In the genomic region with DNA sequence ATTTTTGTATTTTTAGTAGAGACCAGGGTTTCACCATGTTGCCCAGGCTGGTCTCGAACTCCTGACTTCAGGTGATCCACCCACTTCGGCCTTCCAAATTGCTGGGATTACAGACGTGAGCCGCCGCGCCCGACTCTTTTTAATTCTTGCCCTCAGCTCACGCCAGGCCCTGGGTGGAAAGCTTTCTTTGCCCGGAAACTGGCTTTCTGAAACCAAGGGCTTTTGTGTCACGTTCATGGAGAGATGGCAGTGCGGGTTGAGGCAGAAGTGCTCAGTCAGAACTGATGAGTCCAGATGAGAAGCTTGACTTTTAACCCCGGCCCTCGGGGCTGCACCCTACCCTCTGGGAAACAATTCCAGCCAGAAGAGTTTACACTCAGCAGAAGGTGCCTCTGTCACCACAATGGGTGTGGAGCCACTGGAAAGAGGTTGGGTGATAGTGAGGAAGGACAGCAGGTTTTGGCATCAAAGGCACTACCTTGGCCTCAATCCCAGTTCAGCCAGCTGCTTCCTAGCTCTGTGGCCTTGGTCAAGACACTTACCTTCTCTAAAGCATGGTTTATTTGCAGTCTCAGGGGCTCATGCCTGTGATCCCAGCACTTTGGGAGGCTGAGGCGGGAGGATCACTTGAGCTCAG, we compare ENCODE assay signal across 8 cellular contexts. TPM values are rescaled to one million over a fixed set of nuclear protein-coding genes. Genes with fewer than 3 reads are reported as not detected.
A peak's percentile ranks its signal among the peaks of the same experiment; 100 is the strongest.
DNase-seq lines count a peak whose midpoint lies in the region; ATAC-seq, FAIRE-seq and TF ChIP-seq lines count a peak whose summit lies in the region.

No MANE protein-coding gene starts in this region.

- H3K27ac ChIP-seq in CD4-positive, alpha-beta memory T cell (ENCODE audit: low read depth, low read length): no peak overlapping the region
- H3K27ac ChIP-seq in pancreas: peak overlapping the region in 3 of 4 donors; percentile 97 to 99 (median 98)

- CTCF ChIA-PET in CD4-positive, alpha-beta memory T cell (lab: Charles Lee; ENCODE audit: partially characterized antibody): interaction anchor here (1.6 to 4.1 kb wide), 2 partner anchors 9 to 176 kb away, joined by 6 to 35 read pairs; no protein-coding TSS in a partner anchor

- H3K36me3 ChIP-seq in CD4-positive, alpha-beta memory T cell (ENCODE audit: insufficient read depth, low read length): no peaks in the 10 kb centered on the region
- H3K36me3 ChIP-seq in pancreas: no peaks in the 10 kb centered on the region

- no peak for DNase-seq in CD4-positive, alpha-beta memory T cell
- peak; percentile 74 for DNase-seq in NCI-H2196 treated with DMSO at 0.1 percent for 48 hours (lab: John Stamatoyannopoulos, UW; ENCODE audit: unreplicated experiment)
- DNase-seq in dermis blood vessel endothelial cell: peak; percentile 35
- DNase-seq in pancreas: peak; percentile 56 to 69 (median 64)
- no peak for DNase-seq in HPDE6-E6E7 (ENCODE audit: extremely low spot score)
- no peak for DNase-seq in midbrain (lab: John Stamatoyannopoulos, UW)
- no peak for DNase-seq in NCI-H2081 treated with DMSO at 0.1 percent for 48 hours (lab: John Stamatoyannopoulos, UW)

- no peaks in the 10 kb centered on the region for H3K9me3 ChIP-seq in CD4-positive, alpha-beta memory T cell (ENCODE audit: control insufficient read depth in 1 of 2, low read length in 2 of 2)
- H3K9me3 ChIP-seq in pancreas: no peaks in the 10 kb centered on the region

- peak; percentile 1 to 27 (median 12) for ATAC-seq in pancreas
- no peak for ATAC-seq in HG03457 (IDR thresholded peaks at IDR 0.05; ENCODE audit: unreplicated experiment)

- no peaks in the 10 kb centered on the region for H3K9me3 Mint-ChIP-seq in CD4-positive, alpha-beta memory T cell

- intact Hi-C loops in CD4-positive, alpha-beta memory T cell (cut with micrococcal nuclease): loop anchor here (1.0 to 5.0 kb wide), 4 partner anchors 157 to 329 kb away; partner anchors contain the start of genes CYB5R3, PACSIN2, TTLL1 and TTLL12
- intact Hi-C loops in pancreas (cut with DNase I): no loop called here

- H3K4me1 ChIP-seq in CD4-positive, alpha-beta memory T cell (ENCODE audit: insufficient read depth, low read length): peaks cover 18% of the 10 kb centered on the region
- H3K4me1 ChIP-seq in pancreas: peaks cover 0 to 21% (median 13%) of the 10 kb centered on the region in 3 donors

- peak overlapping the region; percentile 31 to 84 (median 68) for H3K4me3 Mint-ChIP-seq in CD4-positive, alpha-beta memory T cell

- peaks cover 0 to 3% of the 10 kb centered on the region in 2 donors for H3K36me3 Mint-ChIP-seq in CD4-positive, alpha-beta memory T cell

- 88 to 92% methylated on average over 14 of the region's 14 CpGs for WGBS in pancreas, 2 donors

- peak overlapping the region in 5 of 7 donors; percentile 59 to 87 (median 75) for H3K27ac Mint-ChIP-seq in CD4-positive, alpha-beta memory T cell

- no peaks in the 10 kb centered on the region for H3K27me3 ChIP-seq in CD4-positive, alpha-beta memory T cell (ENCODE audit: insufficient read depth, low read length)
- H3K27me3 ChIP-seq in pancreas: no peaks in the 10 kb centered on the region

- H3K4me3 ChIP-seq in CD4-positive, alpha-beta memory T cell (ENCODE audit: low read length in 2 of 2): peak overlapping the region in 1 of 2 donors; percentile 74
- peak overlapping the region in 1 of 4 donors; percentile 88 for H3K4me3 ChIP-seq in pancreas

- no peak for FAIRE-seq in pancreas (lab: Jason Lieb, UNC)

- POLR2A ChIA-PET in CD4-positive, alpha-beta memory T cell (lab: Charles Lee; ENCODE audit: partially characterized antibody): interaction anchor here (1.0 to 1.7 kb wide), 2 partner anchors 13 to 158 kb away, joined by 3 read pairs; no protein-coding TSS in a partner anchor

- peaks cover 9 to 27% (median 17%) of the 10 kb centered on the region in 4 donors for H3K4me1 Mint-ChIP-seq in CD4-positive, alpha-beta memory T cell

- TF ChIP-seq CTCF in pancreas (IDR thresholded peaks at IDR 0.05): no peak

- H3K27me3 Mint-ChIP-seq in CD4-positive, alpha-beta memory T cell: no peaks in the 10 kb centered on the region

RNA-seq across cellular contexts. Expression of gene ARFGAP3, which starts 0.9 kb away (rescaled TPM):
- 10 to 100 TPM; 44.7 to 45.7 TPM for total RNA-seq in CD4-positive, alpha-beta memory T cell
- 10 to 100 TPM; 38.4 to 49.0 TPM for polyA plus RNA-seq in CD4-positive, alpha-beta memory T cell
- total RNA-seq in dermis blood vessel endothelial cell (67.5 and 74.2 TPM in 2 replicates), pancreas (10 to 100 TPM; 54.8 to 75.3 (median 62.1) TPM)
- polyA plus RNA-seq in pancreas: 10 to 100 TPM; 39.1 to 45.4 TPM

Comparison
In these comparisons a context has a peak if more than half of its experiments do, and no peak if none do; other contexts are left out.
1. DNase-seq: peak in NCI-H2196 treated with DMSO at 0.1 percent for 48 hours (single experiment), dermis blood vessel endothelial cell (single experiment) and pancreas (6 of 6); none in CD4-positive, alpha-beta memory T cell (0 of 5), HPDE6-E6E7 (single experiment), midbrain (single experiment) and NCI-H2081 treated with DMSO at 0.1 percent for 48 hours (single experiment).